In genomic region chr19:17605761-17606745, GRCh38 we compare ENCODE assay signal across 8 cellular contexts. TPM values are rescaled to one million over a fixed set of nuclear protein-coding genes. Genes with fewer than 3 reads are reported as not detected.
DNase-seq lines count a peak whose midpoint lies in the region; ATAC-seq and TF ChIP-seq lines count a peak whose summit lies in the region.

No MANE protein-coding gene starts in this region.

- peak overlapping the region in 1 of 2 experiments; percentile 56; a peak in 1 of 4 replicates for H4K8ac ChIP-seq in IMR-90 (ENCODE audit: low read depth in 2 of 2, low read length in 2 of 2)

- no peak overlapping the region for H3K27ac ChIP-seq in IMR-90 (ENCODE audit: insufficient read depth, low read length)
- H3K27ac ChIP-seq in SU-DHL-6 (ENCODE audit: low read depth, low read length) = peak overlapping the region; percentile 76
- H3K27ac ChIP-seq in right atrium auricular region = peak overlapping the region in 1 of 2 donors; percentile 40
- no peak overlapping the region for H3K27ac ChIP-seq in rectal smooth muscle tissue (ENCODE audit: low read depth, low read length)
- H3K27ac ChIP-seq in vagina = no peak overlapping the region

- H3K4me2 ChIP-seq in IMR-90 (ENCODE audit: low read depth, low read length) = peak overlapping the region; percentile 70
- H3K4me2 ChIP-seq in SU-DHL-6 (ENCODE audit: low read depth, low read length, poor library complexity, severe bottlenecking) = peak overlapping the region; percentile 60

- DNase-seq in COLO829 (ENCODE audit: low spot score) (peak; percentile 92), IMR-90 (peak; percentile 56), right atrium auricular region (ENCODE audit: low spot score) (peak; percentile 66), vagina (ENCODE audit: extremely low spot score in 2 of 2) (no peak)
- DNase-seq in activated naive CD8-positive, alpha-beta T cell treated with anti-CD3 and anti-CD28 coated beads, Interleukin-2, amount 50 U/mL, for 16 hours (ENCODE audit: low read depth, low spot score) = peak; percentile 54

- H3K23ac ChIP-seq in IMR-90 (ENCODE audit: low read depth, low read length) = no peak overlapping the region

- intact Hi-C loops in IMR-90 (cut with micrococcal nuclease) = no loop called here
- intact Hi-C loops in vagina (cut with DNase I) = no loop called here

- WGBS in IMR-90 (ENCODE audit: extremely low coverage in 2 of 2, insufficient read length in 1 of 2), 2 experiments = 3% methylated on average over 29 of the region's 94 CpGs; no CpG with 5 or more reads in 1 of the 2 experiments

- H3K9me2 ChIP-seq in SU-DHL-6 (replicated peaks; ENCODE audit: insufficient read depth, low read length) = no peaks in the 10 kb centered on the region

- H3K14ac ChIP-seq in IMR-90 (replicated peaks; ENCODE audit: low read depth, low read length) = no peak overlapping the region

- ATAC-seq in GM21390 (IDR thresholded peaks at IDR 0.05; ENCODE audit: unreplicated experiment) = peak; percentile 52
- ATAC-seq in IMR-90 (ENCODE audit: low read depth) = peak; percentile 81

- no peak overlapping the region for H2BK20ac ChIP-seq in IMR-90 (ENCODE audit: low read depth, low read length)

- no peak overlapping the region for H2BK120ac ChIP-seq in IMR-90 (ENCODE audit: low read depth, low read length)

- H2BK5ac ChIP-seq in IMR-90 (ENCODE audit: low read depth, low read length, poor library complexity, severe bottlenecking) = no peak overlapping the region

- H2AK5ac ChIP-seq in IMR-90 (ENCODE audit: low read depth, low read length) = no peak overlapping the region

- H2AK9ac ChIP-seq in IMR-90 (replicated peaks; ENCODE audit: low read depth, low read length, poor library complexity) = peak overlapping the region; percentile 87

- no peaks in the 10 kb centered on the region for H3K79me2 ChIP-seq in SU-DHL-6 (ENCODE audit: insufficient read depth, low read length)

- no peaks in the 10 kb centered on the region; the same call in 1 of the 2 replicates for H3K9me1 ChIP-seq in IMR-90 (ENCODE audit: insufficient read depth, low read length)

- H3K4me3 ChIP-seq in IMR-90 (ENCODE audit: insufficient read depth, low read depth, low read length) (peak overlapping the region; percentile 37), SU-DHL-6 (ENCODE audit: insufficient read depth, low read length, poor library complexity, severe bottlenecking) (peak overlapping the region; percentile 56), right atrium auricular region (peak overlapping the region in 1 of 2 donors; percentile 46), rectal smooth muscle tissue (ENCODE audit: low read length) (peak overlapping the region; percentile 55), vagina (peak overlapping the region; percentile 34 to 48)

- H3K36me3 ChIP-seq in IMR-90 (ENCODE audit: control insufficient read depth, insufficient read depth, low read length) (no peaks in the 10 kb centered on the region), SU-DHL-6 (ENCODE audit: low read length) (no peaks in the 10 kb centered on the region), right atrium auricular region (no peaks in the 10 kb centered on the region), rectal smooth muscle tissue (ENCODE audit: control insufficient read depth, insufficient read depth, low read length) (no peaks in the 10 kb centered on the region), vagina (no peaks in the 10 kb centered on the region)

- H4K91ac ChIP-seq in IMR-90 (ENCODE audit: insufficient read depth, low read depth, low read length) = no peak overlapping the region; the same call in 1 of the 2 replicates

- 0 out of 2 replicates have a peak, but pooled peaks cover 9% of the 10 kb centered on the region for H3F3A ChIP-seq in SU-DHL-6 (ENCODE audit: insufficient read depth)

- 0 out of 2 replicates have a peak overlapping the region, but pooled peaks have one; percentile 40 for H3K4ac ChIP-seq in IMR-90 (ENCODE audit: low read depth, low read length)

- H4K20me1 ChIP-seq in IMR-90 (ENCODE audit: insufficient read depth, low read length) (no peaks in the 10 kb centered on the region), SU-DHL-6 (ENCODE audit: low read depth, low read length) (no peaks in the 10 kb centered on the region)

- no TSS peak for BruUV-seq in IMR-90 (replicated peaks; lab: Mats Ljungman, UMichigan)

- no peaks in the 10 kb centered on the region for H3K79me1 ChIP-seq in IMR-90 (ENCODE audit: low read depth in 1 of 2, low read length in 2 of 2)

- H3K9ac ChIP-seq in IMR-90 (ENCODE audit: low read depth, low read length) (no peak overlapping the region), SU-DHL-6 (ENCODE audit: low read length) (peak overlapping the region; percentile 57), rectal smooth muscle tissue (ENCODE audit: low read length) (no peak overlapping the region)

- TF ChIP-seq POLR2A in IMR-90 (IDR thresholded peaks at IDR 0.05; ENCODE audit: low read depth, low read length) (no peak), vagina (IDR thresholded peaks at IDR 0.05) (no peak)

- in situ Hi-C loops in IMR-90 (cut with MboI; ENCODE audit: low sequenced_read_pairs) = no loop called here

- TF ChIP-seq CTCF in IMR-90 (conservative IDR thresholded peaks at IDR 0.05; ENCODE audit: low read depth, low read length) (peak; percentile 55), SU-DHL-6 (IDR thresholded peaks at IDR 0.05; ENCODE audit: insufficient read depth, low read length, poor library complexity, severe bottlenecking) (peak; percentile 41), right atrium auricular region (IDR thresholded peaks at IDR 0.05) (peak in 1 of 2 donors; percentile 73), vagina (IDR thresholded peaks at IDR 0.05) (peak; percentile 4 to 46 (median 20))

- POLR2A ChIA-PET in IMR-90 (lab: Charles Lee; ENCODE audit: unreplicated experiment) = interaction anchor here (0.5 kb wide), 1 partner anchor 22 kb away, joined by 4 read pairs; no protein-coding TSS in a partner anchor

- no peak overlapping the region for H2BK15ac ChIP-seq in IMR-90 (ENCODE audit: low read depth, low read length)

- H3K56ac ChIP-seq in IMR-90 (ENCODE audit: extremely low read depth, insufficient read depth, low read length) = no peak overlapping the region

- no peak overlapping the region for H4K5ac ChIP-seq in IMR-90 (ENCODE audit: low read depth, low read length)

- H3K9me3 ChIP-seq in IMR-90 (ENCODE audit: control insufficient read depth, insufficient read depth, low read length) (no peaks in the 10 kb centered on the region), SU-DHL-6 (ENCODE audit: insufficient read depth, low read length) (no peaks in the 10 kb centered on the region), right atrium auricular region (no peaks in the 10 kb centered on the region), vagina (no peaks in the 10 kb centered on the region)

- CTCF ChIA-PET in IMR-90 (lab: Yijun Ruan, JAX) = interaction anchor here (0.7 kb wide), 1 partner anchor 32 kb away, joined by 5 read pairs; no protein-coding TSS in a partner anchor

- peaks cover 25% of the 10 kb centered on the region for H3K27me3 ChIP-seq in IMR-90 (ENCODE audit: control insufficient read depth, insufficient read depth, low read length)
- no peaks in the 10 kb centered on the region for H3K27me3 ChIP-seq in SU-DHL-6 (ENCODE audit: low read length)
- H3K27me3 ChIP-seq in right atrium auricular region = no peaks in the 10 kb centered on the region
- peaks cover 9% of the 10 kb centered on the region for H3K27me3 ChIP-seq in rectal smooth muscle tissue (ENCODE audit: control insufficient read depth, insufficient read depth, low read length)
- no peaks in the 10 kb centered on the region for H3K27me3 ChIP-seq in vagina

- no peaks in the 10 kb centered on the region for H3K4me1 ChIP-seq in IMR-90 (ENCODE audit: control insufficient read depth, insufficient read depth, low read length)
- peaks cover 0 to 13% of the 10 kb centered on the region in 2 donors for H3K4me1 ChIP-seq in right atrium auricular region
- H3K4me1 ChIP-seq in rectal smooth muscle tissue (ENCODE audit: control insufficient read depth, insufficient read depth, low read length) = peaks cover 4% of the 10 kb centered on the region
- peaks cover 15% of the 10 kb centered on the region for H3K4me1 ChIP-seq in vagina

- TF ChIP-seq RAD21 in IMR-90 (IDR thresholded peaks at IDR 0.05; ENCODE audit: low read length) = peak; percentile 53

- peak overlapping the region; percentile 97 for H2AFZ ChIP-seq in IMR-90 (replicated peaks; ENCODE audit: low read length, poor library complexity)
- H2AFZ ChIP-seq in SU-DHL-6 (ENCODE audit: low read depth, low read length, severe bottlenecking) = peak overlapping the region; percentile 63

- dilution Hi-C loops in IMR-90 (cut with HindIII; ENCODE audit: low sequenced_read_pairs, unreplicated experiment) = no loop called here

- H3K18ac ChIP-seq in IMR-90 (ENCODE audit: low read depth, low read length) = no peak overlapping the region

TF ChIP-seq in IMR-90, 13 proteins besides CTCF, POLR2A, EP300 and RAD21:
- TF ChIP-seq MXI1 (IDR thresholded peaks at IDR 0.05; ENCODE audit: borderline replicate concordance, low read depth, low read length) = no peak
- 0 out of 2 replicates have a peak, but pooled peaks have one; percentile 12 for TF ChIP-seq MAZ (IDR thresholded peaks at IDR 0.05; ENCODE audit: borderline replicate concordance, low read depth, low read length)
- peak; percentile 32 for TF ChIP-seq SMC3 (IDR thresholded peaks at IDR 0.05; ENCODE audit: low read depth, low read length)

RNA-seq across cellular contexts. Expression of gene COLGALT1, which starts 50.6 kb away (rescaled TPM):
- total RNA-seq in IMR-90 (2012; rRNA removed) (74.2 and 77.1 TPM in 2 replicates), right atrium auricular region (10 to 100 TPM; 28.3 to 30.8 TPM), vagina (55.0 TPM)
- 117 and 124 TPM in 2 replicates for polyA plus RNA-seq in IMR-90 (2012; rRNA removed)
- polyA plus RNA-seq in IMR-90 (2012; cell fraction: cytosol; rRNA removed) = 127 and 204 TPM in 2 replicates
- polyA plus RNA-seq in IMR-90 (2012; cell fraction: nucleus; rRNA removed; ENCODE audit: low replicate concordance) = 103 and 152 TPM in 2 replicates

Comparison
In these comparisons a context has a peak if more than half of its experiments do, and no peak if none do; other contexts are left out.
1. DNase-seq: peak in COLO829 (single experiment), IMR-90 (single experiment), activated naive CD8-positive, alpha-beta T cell treated with anti-CD3 and anti-CD28 coated beads, Interleukin-2, amount 50 U/mL, for 16 hours (single experiment) and right atrium auricular region (single experiment); none in vagina (0 of 2).